8 cellular contexts compared by ENCODE assay signal in the genomic region with DNA sequence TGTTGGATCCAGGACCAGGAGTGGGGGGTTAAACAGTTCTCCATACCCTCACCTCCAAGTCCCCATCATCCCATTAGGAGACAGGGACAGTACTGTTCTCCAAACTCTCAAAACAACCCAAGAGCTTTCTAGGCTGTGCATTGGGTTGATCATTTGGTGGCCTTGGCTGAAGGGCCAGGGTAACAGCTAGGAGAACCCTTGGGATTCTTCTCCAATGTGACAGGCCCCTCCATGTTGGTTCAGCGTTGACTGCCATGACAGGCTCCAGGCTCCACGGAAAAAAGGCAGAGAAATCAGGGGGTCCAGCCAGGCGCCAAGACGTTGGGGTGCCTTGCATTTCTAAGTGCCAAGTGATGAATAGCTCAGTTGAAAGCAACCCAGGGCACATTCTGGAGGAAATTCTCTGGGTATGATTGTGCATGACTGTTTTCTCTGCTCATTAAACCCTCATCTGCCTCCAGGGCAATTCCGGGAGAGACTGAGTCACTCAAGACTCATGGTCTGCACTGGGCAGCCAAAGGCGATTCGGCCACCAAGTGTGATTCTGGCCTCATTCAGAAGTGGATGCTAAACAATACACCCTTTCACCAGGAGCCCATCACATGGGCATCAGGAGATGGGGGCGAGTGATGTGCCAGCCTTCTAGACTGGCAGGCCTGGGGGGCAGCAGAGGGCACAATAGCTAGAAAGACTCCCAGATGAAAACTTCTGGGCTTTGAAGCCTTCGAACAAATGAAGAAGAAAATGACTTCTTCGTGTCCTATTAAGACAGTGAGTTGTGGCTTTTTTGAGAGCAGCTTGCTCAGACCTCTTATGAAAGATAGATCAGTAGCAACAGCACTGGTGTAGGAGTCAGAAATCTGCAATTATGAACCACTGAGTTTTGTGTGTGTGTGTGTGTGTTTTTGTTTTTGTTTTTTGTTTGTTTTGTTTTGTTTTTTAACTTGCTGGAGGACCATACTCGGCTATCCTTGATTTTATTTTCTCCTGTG. TPM values are rescaled to one million over a fixed set of nuclear protein-coding genes. Genes with fewer than 3 reads are reported as not detected.
A peak's percentile ranks its signal among the peaks of the same experiment; 100 is the strongest.
DNase-seq lines count a peak whose midpoint lies in the region; ATAC-seq and TF ChIP-seq lines count a peak whose summit lies in the region.

No MANE protein-coding gene starts in this region.

- no peaks in the 10 kb centered on the region for H3K79me2 ChIP-seq in Karpas-422 (ENCODE audit: low read length)

- no peak overlapping the region for H3K4me2 ChIP-seq in Karpas-422 (ENCODE audit: low read depth, low read length, poor library complexity, severe bottlenecking)

- TF ChIP-seq POLR2A in Peyer's patch (IDR thresholded peaks at IDR 0.05) = no peak

- no peaks in the 10 kb centered on the region; the same call in 1 of the 2 replicates for H4K20me1 ChIP-seq in Karpas-422 (ENCODE audit: insufficient read depth, low read depth, low read length)

- H3K4me3 ChIP-seq in Peyer's patch (peak overlapping the region in 2 of 4 donors; percentile 2 to 13), neutrophil (ENCODE audit: low read depth in 1 of 2, low read length in 1 of 2) (peak overlapping the region; percentile 22 to 39), Karpas-422 (ENCODE audit: low read length) (no peak overlapping the region)

- H3K4me1 Mint-ChIP-seq in CD14-positive monocyte (peaks cover 94% of the 10 kb centered on the region), progenitor cell of endocrine pancreas (ENCODE audit: low read depth) (peaks cover 5% of the 10 kb centered on the region)
- H3K4me1 Mint-ChIP-seq in dendritic cell treated with granulocyte-macrophage colony-stimulating factor and Interleukin-4, amounts not matched to agents 40 ng/mL and 50 ng/mL, for 4 days (ENCODE audit: low read depth) = peaks cover 80% of the 10 kb centered on the region

- H3K27ac ChIP-seq in Peyer's patch = peak overlapping the region; percentile 80 to 88 (median 84)
- peak overlapping the region; percentile 87 for H3K27ac ChIP-seq in neutrophil
- H3K27ac ChIP-seq in Karpas-422 (ENCODE audit: low read length) = no peak overlapping the region

- H3K27me3 ChIP-seq in Peyer's patch (no peaks in the 10 kb centered on the region), neutrophil (no peaks in the 10 kb centered on the region), Karpas-422 (ENCODE audit: low read length) (no peaks in the 10 kb centered on the region)

- H3K27me3 Mint-ChIP-seq in CD14-positive monocyte (ENCODE audit: low read depth in 3 of 3) (no peaks in the 10 kb centered on the region), progenitor cell of endocrine pancreas (peaks cover 69% of the 10 kb centered on the region)
- H3K27me3 Mint-ChIP-seq in dendritic cell treated with granulocyte-macrophage colony-stimulating factor and Interleukin-4, amounts not matched to agents 40 ng/mL and 50 ng/mL, for 4 days = no peaks in the 10 kb centered on the region

- H3K9ac ChIP-seq in Karpas-422 (ENCODE audit: low read length) = no peak overlapping the region

- H2AFZ ChIP-seq in Karpas-422 (ENCODE audit: low read length) = no peak overlapping the region

- H3K4me3 Mint-ChIP-seq in CD14-positive monocyte (peak overlapping the region; percentile 41 to 78), progenitor cell of endocrine pancreas (ENCODE audit: low read depth) (no peak overlapping the region)
- peak overlapping the region; percentile 7 for H3K4me3 Mint-ChIP-seq in dendritic cell treated with granulocyte-macrophage colony-stimulating factor and Interleukin-4, amounts not matched to agents 40 ng/mL and 50 ng/mL, for 4 days

- no peak for TF ChIP-seq CTCF in CD14-positive monocyte (IDR thresholded peaks at IDR 0.05)
- no peak for TF ChIP-seq CTCF in Peyer's patch (IDR thresholded peaks at IDR 0.05)
- TF ChIP-seq CTCF in neutrophil (IDR thresholded peaks at IDR 0.05) = no peak
- TF ChIP-seq CTCF in progenitor cell of endocrine pancreas (IDR thresholded peaks at IDR 0.05; ENCODE audit: unreplicated experiment) = no peak

- intact Hi-C loops in CD14-positive monocyte (cut with micrococcal nuclease) = loop anchor here in 1 of 2 donors (10.0 kb wide), 1 partner anchor 48 kb away; no protein-coding TSS in a partner anchor
- intact Hi-C loops in dendritic cell treated with granulocyte-macrophage colony-stimulating factor and Interleukin-4, amounts not matched to agents 40 ng/mL and 50 ng/mL, for 4 days (cut with micrococcal nuclease) = loop anchor here (10.0 kb wide), 1 partner anchor 242 kb away; no protein-coding TSS in a partner anchor

- H3K9me2 ChIP-seq in Karpas-422 (replicated peaks; ENCODE audit: insufficient read depth, low read length) = no peaks in the 10 kb centered on the region

- ATAC-seq in GM21515 (IDR thresholded peaks at IDR 0.05; ENCODE audit: unreplicated experiment) = peak; percentile 3

- peaks cover 5 to 78% (median 52%) of the 10 kb centered on the region in 4 donors for H3K4me1 ChIP-seq in Peyer's patch
- H3K4me1 ChIP-seq in neutrophil (ENCODE audit: control insufficient read depth in 1 of 2, insufficient read depth in 1 of 2, low read depth in 1 of 2, low read length in 1 of 2) = peaks cover 87 to 98% of the 10 kb centered on the region in 2 experiments
- H3K4me1 ChIP-seq in Karpas-422 (ENCODE audit: low read length) = peaks cover 13% of the 10 kb centered on the region

- H3K36me3 Mint-ChIP-seq in CD14-positive monocyte (peaks cover 53 to 62% of the 10 kb centered on the region in 2 donors), progenitor cell of endocrine pancreas (ENCODE audit: insufficient read depth) (no peaks in the 10 kb centered on the region)
- H3K36me3 Mint-ChIP-seq in dendritic cell treated with granulocyte-macrophage colony-stimulating factor and Interleukin-4, amounts not matched to agents 40 ng/mL and 50 ng/mL, for 4 days (ENCODE audit: low read depth) = peaks cover 71% of the 10 kb centered on the region

- H3K9me3 ChIP-seq in Peyer's patch (no peaks in the 10 kb centered on the region), neutrophil (no peaks in the 10 kb centered on the region), Karpas-422 (ENCODE audit: low read length) (no peaks in the 10 kb centered on the region)

- DNase-seq in CD14-positive monocyte (ENCODE audit: low spot score) = peak; percentile 50
- DNase-seq in Peyer's patch = peak in 1 of 3 donors; percentile 50
- DNase-seq in Karpas-422 = no peak
- no peak for DNase-seq in progenitor cell of endocrine pancreas (ENCODE audit: low spot score, unreplicated experiment)
- DNase-seq in CD1c-positive myeloid dendritic cell (ENCODE audit: extremely low spot score) = no peak

- H3K27ac Mint-ChIP-seq in CD14-positive monocyte = peak overlapping the region; percentile 94 to 98 (median 96)
- H3K27ac Mint-ChIP-seq in dendritic cell treated with granulocyte-macrophage colony-stimulating factor and Interleukin-4, amounts not matched to agents 40 ng/mL and 50 ng/mL, for 4 days = peak overlapping the region; percentile 79
- no peak overlapping the region for H3K27ac Mint-ChIP-seq in progenitor cell of endocrine pancreas

- H3K36me3 ChIP-seq in Peyer's patch = no peaks in the 10 kb centered on the region
- no peaks in the 10 kb centered on the region for H3K36me3 ChIP-seq in neutrophil
- no peaks in the 10 kb centered on the region for H3K36me3 ChIP-seq in Karpas-422 (ENCODE audit: insufficient read depth, low read length)

- H3K9me3 Mint-ChIP-seq in CD14-positive monocyte (no peaks in the 10 kb centered on the region), progenitor cell of endocrine pancreas (ENCODE audit: low read depth) (no peaks in the 10 kb centered on the region)
- no peaks in the 10 kb centered on the region for H3K9me3 Mint-ChIP-seq in dendritic cell treated with granulocyte-macrophage colony-stimulating factor and Interleukin-4, amounts not matched to agents 40 ng/mL and 50 ng/mL, for 4 days

RNA-seq across cellular contexts. Expression of a gene that starts 27.7 kb away (rescaled TPM):
- polyA plus RNA-seq in CD14-positive monocyte = 100 to 1,000 TPM; 415 to 531 TPM
- total RNA-seq in Peyer's patch = 100 to 1,000 TPM in 3 of 4 donors, 10 to 100 TPM in 1; 71.6 to 412 (median 130) TPM
- total RNA-seq in Karpas-422 (2014; rRNA removed; shearing (Covaris generic); ENCODE audit: low replicate concordance) = 0.58 and 0.86 TPM in 2 replicates
- total RNA-seq in progenitor cell of endocrine pancreas = 1.9 and 3.8 TPM in 2 replicates

Comparison
In these comparisons a context has a peak if more than half of its experiments do, and no peak if none do; other contexts are left out.
1. RNA of a gene that starts 27.7 kb away (total RNA-seq): 71.6 to 412 TPM in Peyer's patch; 1.9 to 3.8 TPM in progenitor cell of endocrine pancreas and 0.58 to 0.86 TPM in Karpas-422; every median in the first group is over 10 times any median in the second.